ENCODE assay signal across 1 cellular context in genomic region chr4:8835521-8836365, GRCh38.
TF ChIP-seq lines count a peak whose summit lies in the region.

No MANE protein-coding gene starts in this region.

TF ChIP-seq in HepG2, 621 proteins besides CTCF, POLR2A, EP300 and RAD21 (continued from another document):
- TF ChIP-seq, protein P1, sequence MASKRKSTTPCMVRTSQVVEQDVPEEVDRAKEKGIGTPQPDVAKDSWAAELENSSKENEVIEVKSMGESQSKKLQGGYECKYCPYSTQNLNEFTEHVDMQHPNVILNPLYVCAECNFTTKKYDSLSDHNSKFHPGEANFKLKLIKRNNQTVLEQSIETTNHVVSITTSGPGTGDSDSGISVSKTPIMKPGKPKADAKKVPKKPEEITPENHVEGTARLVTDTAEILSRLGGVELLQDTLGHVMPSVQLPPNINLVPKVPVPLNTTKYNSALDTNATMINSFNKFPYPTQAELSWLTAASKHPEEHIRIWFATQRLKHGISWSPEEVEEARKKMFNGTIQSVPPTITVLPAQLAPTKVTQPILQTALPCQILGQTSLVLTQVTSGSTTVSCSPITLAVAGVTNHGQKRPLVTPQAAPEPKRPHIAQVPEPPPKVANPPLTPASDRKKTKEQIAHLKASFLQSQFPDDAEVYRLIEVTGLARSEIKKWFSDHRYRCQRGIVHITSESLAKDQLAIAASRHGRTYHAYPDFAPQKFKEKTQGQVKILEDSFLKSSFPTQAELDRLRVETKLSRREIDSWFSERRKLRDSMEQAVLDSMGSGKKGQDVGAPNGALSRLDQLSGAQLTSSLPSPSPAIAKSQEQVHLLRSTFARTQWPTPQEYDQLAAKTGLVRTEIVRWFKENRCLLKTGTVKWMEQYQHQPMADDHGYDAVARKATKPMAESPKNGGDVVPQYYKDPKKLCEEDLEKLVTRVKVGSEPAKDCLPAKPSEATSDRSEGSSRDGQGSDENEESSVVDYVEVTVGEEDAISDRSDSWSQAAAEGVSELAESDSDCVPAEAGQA (IDR thresholded peaks at IDR 0.05; ENCODE audit: low read depth): no peak
- TF ChIP-seq, protein P1 (CRISPR knock-in tag; IDR thresholded peaks at IDR 0.05; ENCODE audit: borderline replicate concordance): no peak
- no peak for TF ChIP-seq ARNT (IDR thresholded peaks at IDR 0.05)
- TF ChIP-seq ZNF768 (CRISPR knock-in tag; IDR thresholded peaks at IDR 0.05): peak; percentile 29; the same call in 1 of the 2 replicates
